ENCODE assay signal across 19 cellular contexts in genomic region chr3:100170492-100170891, GRCh38.
"Had no signal": no experiment of that assay in that cellular context is flagged by ENCODE, and none has a peak within 500 bp of the region (broad histone marks: within the 10 kb centered on the region; RNA-seq: fewer than 3 reads in every experiment).

No MANE protein-coding gene starts in this region.

- H3K27ac ChIP-seq: coronary artery, dorsolateral prefrontal cortex, left lung, pancreas, right lobe of liver, skin epidermis had no signal

- H3K4me1 ChIP-seq: left lung, pancreas, right lobe of liver had no signal

- DNase-seq: dorsolateral prefrontal cortex; effector CD8-positive, alpha-beta T cell; foreskin melanocyte; heart right ventricle; islet precursor cell; left lung; mesenchymal stem cell; midbrain; naive B cell; occipital lobe; pancreas; right lobe of liver; stimulated activated CD4-positive, alpha-beta T cell treated with anti-CD3 and anti-CD28 coated beads, Interleukin-2, amount 100 ng/mL, for 24 hours; stimulated activated CD4-positive, alpha-beta T cell treated with anti-CD3 and anti-CD28 coated beads, Interleukin-4, amount 100 ng/mL, for 4 hours; stimulated activated naive B cell treated with anti-CD40 and anti-IgM and Interleukin-4, amounts not matched to agents 10 μg/mL and 1 μg/mL and 100 μg/mL, for 72 hours; trophoblast cell had no signal

- H3K4me3 ChIP-seq: coronary artery, dorsolateral prefrontal cortex, heart right ventricle, left lung, lung, pancreas, right lobe of liver, skin epidermis had no signal

- H3K9me3 ChIP-seq: heart right ventricle, left lung, pancreas, right lobe of liver had no signal

- H3K27me3 ChIP-seq: dorsolateral prefrontal cortex, heart right ventricle, left lung, pancreas, right lobe of liver had no signal

- ATAC-seq: left lung; pancreas; right lobe of liver; stimulated activated naive B cell treated with anti-CD40 and anti-IgM and Interleukin-4, amounts not matched to agents 10 μg/mL and 1 μg/mL and 100 μg/mL, for 72 hours had no signal

- H3K36me3 ChIP-seq: pancreas, right lobe of liver had no signal

- FAIRE-seq: pancreas had no signal
